In the genomic region with DNA sequence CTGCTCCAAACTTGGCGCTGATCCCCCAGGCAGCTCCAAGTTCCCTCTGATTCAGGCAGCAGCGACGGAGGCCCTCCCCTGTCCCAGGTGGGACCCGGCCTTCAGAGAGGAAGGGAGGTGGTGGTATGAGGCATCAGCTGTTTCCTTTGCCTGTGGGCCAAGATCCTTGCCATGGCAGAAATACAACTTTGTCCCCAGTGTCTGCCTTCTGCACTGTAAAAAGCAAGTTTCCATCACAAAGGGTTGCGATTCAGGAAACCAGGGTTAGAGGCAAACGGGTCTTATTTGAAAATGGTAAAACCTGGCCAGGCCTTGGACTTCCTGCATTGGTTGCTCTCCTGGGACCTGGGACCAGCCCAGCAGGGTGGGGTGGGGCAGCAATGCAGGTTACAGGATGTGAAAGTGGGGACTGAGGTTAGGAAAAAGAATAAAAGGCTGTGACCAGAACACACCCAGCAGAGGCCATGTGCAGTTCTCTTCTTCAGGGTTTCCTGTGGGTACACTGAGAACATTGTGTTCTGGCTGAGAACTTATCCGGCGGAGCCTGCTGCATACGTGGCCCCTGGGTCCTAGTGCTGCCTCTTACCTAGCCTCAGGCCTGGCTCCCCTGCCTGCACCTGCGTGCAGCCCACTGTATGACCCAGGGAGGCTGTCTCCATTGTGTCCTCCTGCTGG, we compare ENCODE assay signal across 8 cellular contexts. TPM values are rescaled to one million over a fixed set of nuclear protein-coding genes. Genes with fewer than 3 reads are reported as not detected.
DNase-seq lines count a peak whose midpoint lies in the region; ATAC-seq and TF ChIP-seq lines count a peak whose summit lies in the region.

No MANE protein-coding gene starts in this region.

- peak overlapping the region; percentile 93 to 99 (median 98) for H3K27ac ChIP-seq in tibial nerve

- TF ChIP-seq POLR2A in GM18526 (IDR thresholded peaks at IDR 0.05; ENCODE audit: extremely low read depth, insufficient read length), result peak; percentile 79
- peak; percentile 37 to 61 for TF ChIP-seq POLR2A in tibial nerve (IDR thresholded peaks at IDR 0.05)

- H3K27me3 ChIP-seq in tibial nerve, result no peaks in the 10 kb centered on the region

- H3K9me3 ChIP-seq in tibial nerve, result no peaks in the 10 kb centered on the region

- 4 to 6% methylated on average over 10 of the region's 10 CpGs for WGBS in tibial nerve, 2 donors

- peak overlapping the region; percentile 12 to 40 (median 30) for H3K4me3 ChIP-seq in tibial nerve

- H3K4me1 ChIP-seq in tibial nerve, result peaks cover 20 to 100% (median 92%) of the 10 kb centered on the region in 4 donors

- TF ChIP-seq EP300 in tibial nerve (IDR thresholded peaks at IDR 0.05), result peak; percentile 99 to 100

- DNase-seq in NOMO-1 (lab: John Stamatoyannopoulos, UW; ENCODE audit: unreplicated experiment in 2 of 2) (peak; percentile 67 to 70), fibroblast of the conjunctiva (ENCODE audit: low read depth) (peak; percentile 76), omental fat pad (ENCODE audit: low spot score) (no peak), tibial nerve (ENCODE audit: low spot score in 2 of 2) (peak; percentile 88), HuH-7.5 (ENCODE audit: low spot score) (no peak)
- DNase-seq in activated T-helper 1 cell treated with anti-CD3 and anti-CD28 coated beads, Interleukin-2, amount 50 U/mL, for 16 hours (ENCODE audit: low read depth in 1 of 2, low spot score in 1 of 2), result peak; percentile 34 to 45

- ATAC-seq in HG02763 (IDR thresholded peaks at IDR 0.05; ENCODE audit: unreplicated experiment) (peak; percentile 81), omental fat pad (ENCODE audit: low FRiP score) (peak; percentile 44)

- H3K36me3 ChIP-seq in tibial nerve, result no peaks in the 10 kb centered on the region

- TF ChIP-seq CTCF in omental fat pad (IDR thresholded peaks at IDR 0.05), result no peak
- peak in 2 of 5 experiments; percentile 15 to 32 for TF ChIP-seq CTCF in tibial nerve (IDR thresholded peaks at IDR 0.05)

RNA-seq across cellular contexts. Expression of gene DDIT4, which starts 25.1 kb away (rescaled TPM):
- total RNA-seq in omental fat pad (100 to 1,000 TPM in 3 of 4 donors, 10 to 100 TPM in 1; 56.2 to 527 (median 185) TPM), tibial nerve (1,000 to 10,000 TPM; 1,317 to 2,202 (median 1,604) TPM)

RNA-seq across cellular contexts. Expression of gene ASCC1, which starts 32.5 kb away (rescaled TPM):
- total RNA-seq in omental fat pad (10 to 100 TPM; 21.3 to 34.5 (median 26.3) TPM), tibial nerve (10 to 100 TPM; 34.2 to 85.7 (median 54.2) TPM)

RNA-seq across cellular contexts. Expression of gene ANAPC16, which starts 32.8 kb away (rescaled TPM):
- 10 to 100 TPM; 52.2 to 97.6 (median 76.3) TPM for total RNA-seq in omental fat pad
- total RNA-seq in tibial nerve, result 10 to 100 TPM; 52.6 to 72.3 (median 61.9) TPM

Comparison
In these comparisons a context has a peak if more than half of its experiments do, and no peak if none do; other contexts are left out.
1. DNase-seq: peak in NOMO-1 (2 of 2), activated T-helper 1 cell treated with anti-CD3 and anti-CD28 coated beads, Interleukin-2, amount 50 U/mL, for 16 hours (2 of 2), fibroblast of the conjunctiva (single experiment) and tibial nerve (2 of 2); none in omental fat pad (single experiment) and HuH-7.5 (single experiment).